ENCODE assay signal across 1 cellular context in the genomic region with DNA sequence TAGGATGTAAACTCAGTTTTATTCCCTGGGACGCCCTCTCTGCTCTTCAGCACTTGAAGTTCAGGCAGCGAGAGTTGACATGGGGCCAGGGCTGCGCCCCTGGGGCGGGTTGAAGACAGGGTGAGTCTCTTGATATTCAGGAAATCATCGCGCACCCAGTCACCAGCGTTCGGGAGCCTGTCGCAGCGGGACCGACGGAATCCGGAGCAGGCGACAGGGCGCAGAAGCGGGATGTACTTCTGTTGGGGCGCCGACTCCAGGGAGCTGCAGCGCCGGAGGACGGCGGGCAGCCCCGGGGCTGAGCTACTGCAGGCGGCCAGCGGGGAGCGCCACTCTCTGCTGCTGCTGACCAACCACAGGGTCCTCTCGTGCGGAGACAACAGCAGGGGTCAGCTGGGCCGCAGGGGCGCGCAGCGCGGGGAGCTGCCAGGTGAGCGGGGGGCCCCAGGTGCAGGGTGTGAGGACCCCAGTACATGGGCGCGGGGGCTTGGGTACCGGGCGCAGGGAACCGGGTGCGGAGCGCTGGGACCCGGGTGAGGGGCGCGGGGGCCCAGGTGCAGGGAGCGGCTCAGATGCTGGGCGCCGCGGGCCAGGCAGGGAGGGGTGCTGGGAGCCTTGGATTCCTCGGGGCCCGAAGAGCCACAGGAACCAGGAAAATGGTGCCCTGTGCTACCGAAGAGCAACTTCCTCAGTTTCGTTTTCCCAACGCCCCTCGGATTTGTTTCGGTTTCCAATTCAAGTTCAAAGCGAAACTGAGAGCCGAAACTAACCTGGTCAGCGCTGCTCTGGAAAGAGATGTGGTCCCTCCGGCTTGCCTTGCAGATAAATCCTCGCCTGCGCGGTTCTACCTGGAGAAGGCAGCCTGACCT.
TF ChIP-seq lines count a peak whose summit lies in the region.

A gene (plus strand): TSS at position 162 of the 869 bp plus-strand sequence. CDS start 70 bp downstream, at position 232.

TF ChIP-seq in WTC11, 78 proteins besides CTCF, POLR2A, EP300 and RAD21 (continued from another document and continues in another):
- TF ChIP-seq, protein P1, sequence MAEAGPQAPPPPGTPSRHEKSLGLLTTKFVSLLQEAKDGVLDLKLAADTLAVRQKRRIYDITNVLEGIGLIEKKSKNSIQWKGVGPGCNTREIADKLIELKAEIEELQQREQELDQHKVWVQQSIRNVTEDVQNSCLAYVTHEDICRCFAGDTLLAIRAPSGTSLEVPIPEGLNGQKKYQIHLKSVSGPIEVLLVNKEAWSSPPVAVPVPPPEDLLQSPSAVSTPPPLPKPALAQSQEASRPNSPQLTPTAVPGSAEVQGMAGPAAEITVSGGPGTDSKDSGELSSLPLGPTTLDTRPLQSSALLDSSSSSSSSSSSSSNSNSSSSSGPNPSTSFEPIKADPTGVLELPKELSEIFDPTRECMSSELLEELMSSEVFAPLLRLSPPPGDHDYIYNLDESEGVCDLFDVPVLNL (CRISPR knock-in tag; IDR thresholded peaks at IDR 0.05; ENCODE audit: borderline replicate concordance, low read depth), result no peak
- TF ChIP-seq NFATC4 (CRISPR knock-in tag; IDR thresholded peaks at IDR 0.05) (no peak), JAZF1 (CRISPR knock-in tag; IDR thresholded peaks at IDR 0.05) (no peak), RELA (CRISPR knock-in tag; IDR thresholded peaks at IDR 0.05; ENCODE audit: borderline replicate concordance) (no peak), TP53 (CRISPR knock-in tag; IDR thresholded peaks at IDR 0.05) (no peak), ZNF317 (CRISPR knock-in tag; IDR thresholded peaks at IDR 0.05; ENCODE audit: borderline replicate concordance, low read depth) (0 out of 2 replicates have a peak, but pooled peaks have one; percentile 29), ETV6 (CRISPR knock-in tag; IDR thresholded peaks at IDR 0.05) (peak; percentile 85; the same call in 1 of the 2 replicates), RORB (CRISPR knock-in tag; IDR thresholded peaks at IDR 0.05) (no peak), ZNF416 (CRISPR knock-in tag; IDR thresholded peaks at IDR 0.05) (0 out of 2 replicates have a peak, but pooled peaks have one; percentile 16), TCF7 (CRISPR knock-in tag; IDR thresholded peaks at IDR 0.05; ENCODE audit: low read depth) (no peak), TEAD1 (CRISPR knock-in tag; IDR thresholded peaks at IDR 0.05) (peak; percentile 72), ESRRA (CRISPR knock-in tag; IDR thresholded peaks at IDR 0.05; ENCODE audit: borderline replicate concordance) (no peak), PRRX2 (CRISPR knock-in tag; IDR thresholded peaks at IDR 0.05) (no peak), ZNF232 (CRISPR knock-in tag; IDR thresholded peaks at IDR 0.05) (0 out of 2 replicates have a peak, but pooled peaks have one; percentile 40), GABPB1 (CRISPR knock-in tag; IDR thresholded peaks at IDR 0.05) (no peak), FOXK1 (CRISPR knock-in tag; IDR thresholded peaks at IDR 0.05) (peak; percentile 76), FOXP1 (CRISPR knock-in tag; IDR thresholded peaks at IDR 0.05; ENCODE audit: borderline replicate concordance) (0 out of 2 replicates have a peak, but pooled peaks have one; percentile 79), ATF1 (CRISPR knock-in tag; IDR thresholded peaks at IDR 0.05) (0 out of 2 replicates have a peak, but pooled peaks have one; percentile 33), NR2C2 (CRISPR knock-in tag; IDR thresholded peaks at IDR 0.05) (no peak), ZNF263 (CRISPR knock-in tag; IDR thresholded peaks at IDR 0.05; ENCODE audit: low read depth) (no peak), JUN (CRISPR knock-in tag; IDR thresholded peaks at IDR 0.05) (no peak), ZNF219 (CRISPR knock-in tag; IDR thresholded peaks at IDR 0.05; ENCODE audit: borderline replicate concordance) (no peak), MYBL2 (CRISPR knock-in tag; IDR thresholded peaks at IDR 0.05) (peak; percentile 42; the same call in 1 of the 2 replicates), SP1 (CRISPR knock-in tag; conservative IDR thresholded peaks at IDR 0.05) (peak; percentile 45)
- TF ChIP-seq, protein P2, sequence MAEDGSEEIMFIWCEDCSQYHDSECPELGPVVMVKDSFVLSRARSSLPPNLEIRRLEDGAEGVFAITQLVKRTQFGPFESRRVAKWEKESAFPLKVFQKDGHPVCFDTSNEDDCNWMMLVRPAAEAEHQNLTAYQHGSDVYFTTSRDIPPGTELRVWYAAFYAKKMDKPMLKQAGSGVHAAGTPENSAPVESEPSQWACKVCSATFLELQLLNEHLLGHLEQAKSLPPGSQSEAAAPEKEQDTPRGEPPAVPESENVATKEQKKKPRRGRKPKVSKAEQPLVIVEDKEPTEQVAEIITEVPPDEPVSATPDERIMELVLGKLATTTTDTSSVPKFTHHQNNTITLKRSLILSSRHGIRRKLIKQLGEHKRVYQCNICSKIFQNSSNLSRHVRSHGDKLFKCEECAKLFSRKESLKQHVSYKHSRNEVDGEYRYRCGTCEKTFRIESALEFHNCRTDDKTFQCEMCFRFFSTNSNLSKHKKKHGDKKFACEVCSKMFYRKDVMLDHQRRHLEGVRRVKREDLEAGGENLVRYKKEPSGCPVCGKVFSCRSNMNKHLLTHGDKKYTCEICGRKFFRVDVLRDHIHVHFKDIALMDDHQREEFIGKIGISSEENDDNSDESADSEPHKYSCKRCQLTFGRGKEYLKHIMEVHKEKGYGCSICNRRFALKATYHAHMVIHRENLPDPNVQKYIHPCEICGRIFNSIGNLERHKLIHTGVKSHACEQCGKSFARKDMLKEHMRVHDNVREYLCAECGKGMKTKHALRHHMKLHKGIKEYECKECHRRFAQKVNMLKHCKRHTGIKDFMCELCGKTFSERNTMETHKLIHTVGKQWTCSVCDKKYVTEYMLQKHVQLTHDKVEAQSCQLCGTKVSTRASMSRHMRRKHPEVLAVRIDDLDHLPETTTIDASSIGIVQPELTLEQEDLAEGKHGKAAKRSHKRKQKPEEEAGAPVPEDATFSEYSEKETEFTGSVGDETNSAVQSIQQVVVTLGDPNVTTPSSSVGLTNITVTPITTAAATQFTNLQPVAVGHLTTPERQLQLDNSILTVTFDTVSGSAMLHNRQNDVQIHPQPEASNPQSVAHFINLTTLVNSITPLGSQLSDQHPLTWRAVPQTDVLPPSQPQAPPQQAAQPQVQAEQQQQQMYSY (CRISPR knock-in tag; IDR thresholded peaks at IDR 0.05), result no peak
- TF ChIP-seq, protein P3, sequence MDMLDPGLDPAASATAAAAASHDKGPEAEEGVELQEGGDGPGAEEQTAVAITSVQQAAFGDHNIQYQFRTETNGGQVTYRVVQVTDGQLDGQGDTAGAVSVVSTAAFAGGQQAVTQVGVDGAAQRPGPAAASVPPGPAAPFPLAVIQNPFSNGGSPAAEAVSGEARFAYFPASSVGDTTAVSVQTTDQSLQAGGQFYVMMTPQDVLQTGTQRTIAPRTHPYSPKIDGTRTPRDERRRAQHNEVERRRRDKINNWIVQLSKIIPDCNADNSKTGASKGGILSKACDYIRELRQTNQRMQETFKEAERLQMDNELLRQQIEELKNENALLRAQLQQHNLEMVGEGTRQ (CRISPR knock-in tag; IDR thresholded peaks at IDR 0.05), result no peak
- TF ChIP-seq, protein P4, sequence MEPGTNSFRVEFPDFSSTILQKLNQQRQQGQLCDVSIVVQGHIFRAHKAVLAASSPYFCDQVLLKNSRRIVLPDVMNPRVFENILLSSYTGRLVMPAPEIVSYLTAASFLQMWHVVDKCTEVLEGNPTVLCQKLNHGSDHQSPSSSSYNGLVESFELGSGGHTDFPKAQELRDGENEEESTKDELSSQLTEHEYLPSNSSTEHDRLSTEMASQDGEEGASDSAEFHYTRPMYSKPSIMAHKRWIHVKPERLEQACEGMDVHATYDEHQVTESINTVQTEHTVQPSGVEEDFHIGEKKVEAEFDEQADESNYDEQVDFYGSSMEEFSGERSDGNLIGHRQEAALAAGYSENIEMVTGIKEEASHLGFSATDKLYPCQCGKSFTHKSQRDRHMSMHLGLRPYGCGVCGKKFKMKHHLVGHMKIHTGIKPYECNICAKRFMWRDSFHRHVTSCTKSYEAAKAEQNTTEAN (CRISPR knock-in tag; IDR thresholded peaks at IDR 0.05), result 0 out of 2 replicates have a peak, but pooled peaks have one; percentile 27
- TF ChIP-seq, protein P5, sequence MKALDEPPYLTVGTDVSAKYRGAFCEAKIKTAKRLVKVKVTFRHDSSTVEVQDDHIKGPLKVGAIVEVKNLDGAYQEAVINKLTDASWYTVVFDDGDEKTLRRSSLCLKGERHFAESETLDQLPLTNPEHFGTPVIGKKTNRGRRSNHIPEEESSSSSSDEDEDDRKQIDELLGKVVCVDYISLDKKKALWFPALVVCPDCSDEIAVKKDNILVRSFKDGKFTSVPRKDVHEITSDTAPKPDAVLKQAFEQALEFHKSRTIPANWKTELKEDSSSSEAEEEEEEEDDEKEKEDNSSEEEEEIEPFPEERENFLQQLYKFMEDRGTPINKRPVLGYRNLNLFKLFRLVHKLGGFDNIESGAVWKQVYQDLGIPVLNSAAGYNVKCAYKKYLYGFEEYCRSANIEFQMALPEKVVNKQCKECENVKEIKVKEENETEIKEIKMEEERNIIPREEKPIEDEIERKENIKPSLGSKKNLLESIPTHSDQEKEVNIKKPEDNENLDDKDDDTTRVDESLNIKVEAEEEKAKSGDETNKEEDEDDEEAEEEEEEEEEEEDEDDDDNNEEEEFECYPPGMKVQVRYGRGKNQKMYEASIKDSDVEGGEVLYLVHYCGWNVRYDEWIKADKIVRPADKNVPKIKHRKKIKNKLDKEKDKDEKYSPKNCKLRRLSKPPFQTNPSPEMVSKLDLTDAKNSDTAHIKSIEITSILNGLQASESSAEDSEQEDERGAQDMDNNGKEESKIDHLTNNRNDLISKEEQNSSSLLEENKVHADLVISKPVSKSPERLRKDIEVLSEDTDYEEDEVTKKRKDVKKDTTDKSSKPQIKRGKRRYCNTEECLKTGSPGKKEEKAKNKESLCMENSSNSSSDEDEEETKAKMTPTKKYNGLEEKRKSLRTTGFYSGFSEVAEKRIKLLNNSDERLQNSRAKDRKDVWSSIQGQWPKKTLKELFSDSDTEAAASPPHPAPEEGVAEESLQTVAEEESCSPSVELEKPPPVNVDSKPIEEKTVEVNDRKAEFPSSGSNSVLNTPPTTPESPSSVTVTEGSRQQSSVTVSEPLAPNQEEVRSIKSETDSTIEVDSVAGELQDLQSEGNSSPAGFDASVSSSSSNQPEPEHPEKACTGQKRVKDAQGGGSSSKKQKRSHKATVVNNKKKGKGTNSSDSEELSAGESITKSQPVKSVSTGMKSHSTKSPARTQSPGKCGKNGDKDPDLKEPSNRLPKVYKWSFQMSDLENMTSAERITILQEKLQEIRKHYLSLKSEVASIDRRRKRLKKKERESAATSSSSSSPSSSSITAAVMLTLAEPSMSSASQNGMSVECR (CRISPR knock-in tag; IDR thresholded peaks at IDR 0.05; ENCODE audit: borderline replicate concordance), result 0 out of 2 replicates have a peak, but pooled peaks have one; percentile 34
- TF ChIP-seq, protein P6, sequence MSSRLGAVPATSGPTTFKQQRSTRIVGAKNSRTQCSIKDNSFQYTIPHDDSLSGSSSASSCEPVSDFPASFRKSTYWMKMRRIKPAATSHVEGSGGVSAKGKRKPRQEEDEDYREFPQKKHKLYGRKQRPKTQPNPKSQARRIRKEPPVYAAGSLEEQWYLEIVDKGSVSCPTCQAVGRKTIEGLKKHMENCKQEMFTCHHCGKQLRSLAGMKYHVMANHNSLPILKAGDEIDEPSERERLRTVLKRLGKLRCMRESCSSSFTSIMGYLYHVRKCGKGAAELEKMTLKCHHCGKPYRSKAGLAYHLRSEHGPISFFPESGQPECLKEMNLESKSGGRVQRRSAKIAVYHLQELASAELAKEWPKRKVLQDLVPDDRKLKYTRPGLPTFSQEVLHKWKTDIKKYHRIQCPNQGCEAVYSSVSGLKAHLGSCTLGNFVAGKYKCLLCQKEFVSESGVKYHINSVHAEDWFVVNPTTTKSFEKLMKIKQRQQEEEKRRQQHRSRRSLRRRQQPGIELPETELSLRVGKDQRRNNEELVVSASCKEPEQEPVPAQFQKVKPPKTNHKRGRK (CRISPR knock-in tag; IDR thresholded peaks at IDR 0.05; ENCODE audit: borderline replicate concordance), result no peak
- TF ChIP-seq, protein P7, sequence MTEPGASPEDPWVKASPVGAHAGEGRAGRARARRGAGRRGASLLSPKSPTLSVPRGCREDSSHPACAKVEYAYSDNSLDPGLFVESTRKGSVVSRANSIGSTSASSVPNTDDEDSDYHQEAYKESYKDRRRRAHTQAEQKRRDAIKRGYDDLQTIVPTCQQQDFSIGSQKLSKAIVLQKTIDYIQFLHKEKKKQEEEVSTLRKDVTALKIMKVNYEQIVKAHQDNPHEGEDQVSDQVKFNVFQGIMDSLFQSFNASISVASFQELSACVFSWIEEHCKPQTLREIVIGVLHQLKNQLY (CRISPR knock-in tag; IDR thresholded peaks at IDR 0.05), result no peak
- TF ChIP-seq, protein P8, sequence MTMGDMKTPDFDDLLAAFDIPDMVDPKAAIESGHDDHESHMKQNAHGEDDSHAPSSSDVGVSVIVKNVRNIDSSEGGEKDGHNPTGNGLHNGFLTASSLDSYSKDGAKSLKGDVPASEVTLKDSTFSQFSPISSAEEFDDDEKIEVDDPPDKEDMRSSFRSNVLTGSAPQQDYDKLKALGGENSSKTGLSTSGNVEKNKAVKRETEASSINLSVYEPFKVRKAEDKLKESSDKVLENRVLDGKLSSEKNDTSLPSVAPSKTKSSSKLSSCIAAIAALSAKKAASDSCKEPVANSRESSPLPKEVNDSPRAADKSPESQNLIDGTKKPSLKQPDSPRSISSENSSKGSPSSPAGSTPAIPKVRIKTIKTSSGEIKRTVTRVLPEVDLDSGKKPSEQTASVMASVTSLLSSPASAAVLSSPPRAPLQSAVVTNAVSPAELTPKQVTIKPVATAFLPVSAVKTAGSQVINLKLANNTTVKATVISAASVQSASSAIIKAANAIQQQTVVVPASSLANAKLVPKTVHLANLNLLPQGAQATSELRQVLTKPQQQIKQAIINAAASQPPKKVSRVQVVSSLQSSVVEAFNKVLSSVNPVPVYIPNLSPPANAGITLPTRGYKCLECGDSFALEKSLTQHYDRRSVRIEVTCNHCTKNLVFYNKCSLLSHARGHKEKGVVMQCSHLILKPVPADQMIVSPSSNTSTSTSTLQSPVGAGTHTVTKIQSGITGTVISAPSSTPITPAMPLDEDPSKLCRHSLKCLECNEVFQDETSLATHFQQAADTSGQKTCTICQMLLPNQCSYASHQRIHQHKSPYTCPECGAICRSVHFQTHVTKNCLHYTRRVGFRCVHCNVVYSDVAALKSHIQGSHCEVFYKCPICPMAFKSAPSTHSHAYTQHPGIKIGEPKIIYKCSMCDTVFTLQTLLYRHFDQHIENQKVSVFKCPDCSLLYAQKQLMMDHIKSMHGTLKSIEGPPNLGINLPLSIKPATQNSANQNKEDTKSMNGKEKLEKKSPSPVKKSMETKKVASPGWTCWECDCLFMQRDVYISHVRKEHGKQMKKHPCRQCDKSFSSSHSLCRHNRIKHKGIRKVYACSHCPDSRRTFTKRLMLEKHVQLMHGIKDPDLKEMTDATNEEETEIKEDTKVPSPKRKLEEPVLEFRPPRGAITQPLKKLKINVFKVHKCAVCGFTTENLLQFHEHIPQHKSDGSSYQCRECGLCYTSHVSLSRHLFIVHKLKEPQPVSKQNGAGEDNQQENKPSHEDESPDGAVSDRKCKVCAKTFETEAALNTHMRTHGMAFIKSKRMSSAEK (CRISPR knock-in tag; IDR thresholded peaks at IDR 0.05; ENCODE audit: borderline replicate concordance), result no peak
- TF ChIP-seq, protein P9, sequence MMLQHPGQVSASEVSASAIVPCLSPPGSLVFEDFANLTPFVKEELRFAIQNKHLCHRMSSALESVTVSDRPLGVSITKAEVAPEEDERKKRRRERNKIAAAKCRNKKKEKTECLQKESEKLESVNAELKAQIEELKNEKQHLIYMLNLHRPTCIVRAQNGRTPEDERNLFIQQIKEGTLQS (CRISPR knock-in tag; conservative IDR thresholded peaks at IDR 0.05), result no peak
- TF ChIP-seq, protein P10, sequence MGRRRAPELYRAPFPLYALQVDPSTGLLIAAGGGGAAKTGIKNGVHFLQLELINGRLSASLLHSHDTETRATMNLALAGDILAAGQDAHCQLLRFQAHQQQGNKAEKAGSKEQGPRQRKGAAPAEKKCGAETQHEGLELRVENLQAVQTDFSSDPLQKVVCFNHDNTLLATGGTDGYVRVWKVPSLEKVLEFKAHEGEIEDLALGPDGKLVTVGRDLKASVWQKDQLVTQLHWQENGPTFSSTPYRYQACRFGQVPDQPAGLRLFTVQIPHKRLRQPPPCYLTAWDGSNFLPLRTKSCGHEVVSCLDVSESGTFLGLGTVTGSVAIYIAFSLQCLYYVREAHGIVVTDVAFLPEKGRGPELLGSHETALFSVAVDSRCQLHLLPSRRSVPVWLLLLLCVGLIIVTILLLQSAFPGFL (CRISPR knock-in tag; IDR thresholded peaks at IDR 0.05; ENCODE audit: borderline replicate concordance), result no peak
